ENCODE assay signal across 20 cellular contexts in the genomic region with DNA sequence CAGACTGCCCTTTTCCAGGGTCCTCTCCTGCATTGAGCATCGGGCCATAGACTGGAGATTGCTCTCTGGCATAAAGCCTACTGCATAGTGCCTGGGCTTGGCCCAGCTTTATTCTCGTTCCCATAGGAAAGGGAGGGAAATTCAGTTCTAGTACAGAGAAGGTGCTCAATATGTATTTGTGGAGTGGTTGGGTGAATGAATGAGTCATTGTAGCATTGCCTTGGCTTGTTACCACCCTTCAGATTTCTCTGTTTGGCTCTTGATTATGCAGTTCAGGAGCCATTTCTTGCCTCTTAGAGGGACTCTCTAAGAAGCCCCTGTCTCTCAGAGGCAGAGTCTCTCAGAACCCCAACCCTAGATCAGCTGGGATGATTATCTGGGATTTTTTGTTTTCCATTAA. TPM values are rescaled to one million over a fixed set of nuclear protein-coding genes. Genes with fewer than 3 reads are reported as not detected.
"Had no signal": no experiment of that assay in that cellular context is flagged by ENCODE, and none has a peak within 500 bp of the region (broad histone marks: within the 10 kb centered on the region; RNA-seq: fewer than 3 reads in every experiment).

No MANE protein-coding gene starts in this region.

- H3K9me3 Mint-ChIP-seq: activated naive CD8-positive, alpha-beta T cell treated with anti-CD3 and anti-CD28 coated beads for 36 hours; activated T-helper 1 cell treated with anti-CD3 and anti-CD28 coated beads, Interleukin-12 subunit alpha, Interleukin-12 subunit beta, Interleukin-2, Interleukin-4 antibody, amounts not matched to agents 30 ng/mL and 10 ng/mL and 1 ng/mL, durations not matched to agents 14 hours and 24 hours and 36 hours; central memory CD8-positive, alpha-beta T cell; memory B cell; T-helper 2 cell treated with Interferon-gamma antibody and Interleukin-4, amounts not matched to agents 5 μg/mL and 100 μg/mL, for 36 hours had no signal

- H3K4me1 ChIP-seq: heart left ventricle, pancreas had no signal

- H3K4me1 Mint-ChIP-seq: activated naive CD8-positive, alpha-beta T cell treated with anti-CD3 and anti-CD28 coated beads for 36 hours; central memory CD8-positive, alpha-beta T cell had no signal

- DNase-seq: activated CD4-positive, alpha-beta T cell treated with anti-CD3 and anti-CD28 coated beads, Interleukin-2, amount 50 U/mL, for 48 hours; activated naive CD8-positive, alpha-beta T cell treated with anti-CD3 and anti-CD28 coated beads for 36 hours; activated T-cell treated with anti-CD3 and anti-CD28 coated beads for 4 hours; brain microvascular endothelial cell; effector CD8-positive, alpha-beta T cell; heart left ventricle; naive thymus-derived CD4-positive, alpha-beta T cell; pancreas; stimulated activated CD4-positive, alpha-beta T cell treated with anti-CD3 and anti-CD28 coated beads, Interleukin-12 subunit alpha, Interleukin-12 subunit beta, amount 100 ng/mL, for 4 hours; stimulated activated CD4-positive, alpha-beta T cell treated with anti-CD3 and anti-CD28 coated beads, Interleukin-1b, Interleukin-23, amount 100 ng/mL, for 48 hours; stimulated activated naive CD4-positive, alpha-beta T cell treated with Interleukin-2 at 50 U/mL for 16 hours; substantia nigra had no signal

- H3K9me3 ChIP-seq: gastroesophageal sphincter, heart left ventricle, pancreas, tibial nerve had no signal

- H3K27ac Mint-ChIP-seq: activated naive CD8-positive, alpha-beta T cell treated with anti-CD3 and anti-CD28 coated beads for 36 hours; activated T-helper 1 cell treated with anti-CD3 and anti-CD28 coated beads, Interleukin-12 subunit alpha, Interleukin-12 subunit beta, Interleukin-2, Interleukin-4 antibody, amounts not matched to agents 30 ng/mL and 10 ng/mL and 1 ng/mL, durations not matched to agents 14 hours and 24 hours and 36 hours; memory B cell; naive thymus-derived CD4-positive, alpha-beta T cell; T-helper 2 cell treated with Interferon-gamma antibody and Interleukin-4, amounts not matched to agents 5 μg/mL and 100 μg/mL, for 36 hours had no signal

- H3K27me3 ChIP-seq: brain microvascular endothelial cell, gastroesophageal sphincter had no signal

- H3K36me3 Mint-ChIP-seq: activated naive CD8-positive, alpha-beta T cell treated with anti-CD3 and anti-CD28 coated beads for 36 hours; naive thymus-derived CD4-positive, alpha-beta T cell had no signal

- H3K4me3 Mint-ChIP-seq: activated naive CD8-positive, alpha-beta T cell treated with anti-CD3 and anti-CD28 coated beads for 36 hours; activated T-helper 1 cell treated with anti-CD3 and anti-CD28 coated beads, Interleukin-12 subunit alpha, Interleukin-12 subunit beta, Interleukin-2, Interleukin-4 antibody, amounts not matched to agents 30 ng/mL and 10 ng/mL and 1 ng/mL, durations not matched to agents 14 hours and 24 hours and 36 hours; central memory CD8-positive, alpha-beta T cell; memory B cell; naive thymus-derived CD4-positive, alpha-beta T cell; T-helper 2 cell treated with Interferon-gamma antibody and Interleukin-4, amounts not matched to agents 5 μg/mL and 100 μg/mL, for 36 hours had no signal

- H3K27ac ChIP-seq: brain microvascular endothelial cell, heart left ventricle, pancreas, tibial nerve had no signal

- ATAC-seq: gastroesophageal sphincter; heart left ventricle; naive thymus-derived CD4-positive, alpha-beta T cell; pancreas had no signal

- H3K36me3 ChIP-seq: brain microvascular endothelial cell, gastroesophageal sphincter, heart left ventricle, pancreas, tibial nerve had no signal

- H3K4me3 ChIP-seq: heart left ventricle, pancreas, tibial nerve had no signal

RNA-seq across cellular contexts. Expression of a gene that starts 2.6 kb away (rescaled TPM):
- total RNA-seq: activated naive CD8-positive, alpha-beta T cell treated with anti-CD3 and anti-CD28 coated beads for 36 hours; activated T-helper 1 cell treated with anti-CD3 and anti-CD28 coated beads, Interleukin-12 subunit alpha, Interleukin-12 subunit beta, Interleukin-2, Interleukin-4 antibody, amounts not matched to agents 30 ng/mL and 10 ng/mL and 1 ng/mL, durations not matched to agents 14 hours and 24 hours and 36 hours; mononuclear cell; naive thymus-derived CD4-positive, alpha-beta T cell; SK-MEL-5 had no signal
